ENCODE assay signal across 18 cellular contexts in genomic region chr13:74444161-74444571, GRCh38.
DNase-seq lines count a peak whose midpoint lies in the region; ATAC-seq and TF ChIP-seq lines count a peak whose summit lies in the region.
"Had no signal": no experiment of that assay in that cellular context is flagged by ENCODE, and none has a peak within 500 bp of the region (broad histone marks: within the 10 kb centered on the region; RNA-seq: fewer than 3 reads in every experiment).

No MANE protein-coding gene starts in this region.

- H3K4me1 ChIP-seq in HEK293 (ENCODE audit: control insufficient read depth, insufficient read depth, low read length): no peaks in the 10 kb centered on the region
- peaks cover 12% of the 10 kb centered on the region for H3K4me1 ChIP-seq in rectal smooth muscle tissue (ENCODE audit: control insufficient read depth, insufficient read depth, low read length)
- H3K4me1 ChIP-seq in Peyer's patch: no peaks in the 10 kb centered on the region
- no peaks in the 10 kb centered on the region for H3K4me1 ChIP-seq in left lung
- H3K4me1 ChIP-seq: spleen had no signal

- TF ChIP-seq CTCF in HEK293 (tag by site-specific recombination; IDR thresholded peaks at IDR 0.05) (no peak), choroid plexus epithelial cell (conservative IDR thresholded peaks at IDR 0.05; ENCODE audit: low read depth, low read length) (no peak), Peyer's patch (IDR thresholded peaks at IDR 0.05) (no peak), left lung (IDR thresholded peaks at IDR 0.05) (no peak)

- CTCF ChIA-PET in HEK293 (lab: Yijun Ruan, JAX): interaction anchor here (0.7 kb wide), 2 partner anchors 22 to 32 kb away, joined by 3 to 4 read pairs; no protein-coding TSS in a partner anchor

- H3K4me3 ChIP-seq in HEK293 (ENCODE audit: low read depth, low read length) (peak overlapping the region; percentile 7; the same call in 1 of the 2 replicates), choroid plexus epithelial cell (ENCODE audit: low read depth, low read length) (no peak overlapping the region), rectal smooth muscle tissue (ENCODE audit: low read length) (no peak overlapping the region), Peyer's patch (no peak overlapping the region), left lung (no peak overlapping the region)
- H3K4me3 ChIP-seq: K562, spleen had no signal

- H3K9me3 ChIP-seq in HEK293 (ENCODE audit: control insufficient read depth, insufficient read depth, low read depth, low read length) (no peaks in the 10 kb centered on the region), Peyer's patch (no peaks in the 10 kb centered on the region), left lung (peaks cover 0 to 19% of the 10 kb centered on the region in 2 donors)
- H3K9me3 ChIP-seq: BE2C had no signal

- H3K36me3 ChIP-seq in HEK293 (ENCODE audit: control insufficient read depth in 2 of 2, insufficient read depth in 1 of 2, low read length in 2 of 2): no peaks in the 10 kb centered on the region
- H3K36me3 ChIP-seq in rectal smooth muscle tissue (ENCODE audit: control insufficient read depth, insufficient read depth, low read length): no peaks in the 10 kb centered on the region
- no peaks in the 10 kb centered on the region for H3K36me3 ChIP-seq in Peyer's patch
- H3K36me3 ChIP-seq in left lung: no peaks in the 10 kb centered on the region
- H3K36me3 ChIP-seq: BE2C, spleen had no signal

- no peak for ATAC-seq in left lung
- ATAC-seq: K562, T-helper 17 cell had no signal

- intact Hi-C loops in left lung (cut with DNase I): no loop called here

- no peak for TF ChIP-seq POLR2A in Peyer's patch (IDR thresholded peaks at IDR 0.05)

- no peak overlapping the region for H3K9ac ChIP-seq in rectal smooth muscle tissue (ENCODE audit: low read length)

- no peak overlapping the region for H3K27ac ChIP-seq in HEK293 (ENCODE audit: extremely low read depth, low read depth, low read length)
- H3K27ac ChIP-seq in rectal smooth muscle tissue (ENCODE audit: low read depth, low read length): peak overlapping the region; percentile 6
- no peak overlapping the region for H3K27ac ChIP-seq in Peyer's patch
- H3K27ac ChIP-seq in left lung: no peak overlapping the region
- H3K27ac ChIP-seq: spleen had no signal

- no peaks in the 10 kb centered on the region for H3K27me3 ChIP-seq in rectal smooth muscle tissue (ENCODE audit: control insufficient read depth, insufficient read depth, low read length)
- H3K27me3 ChIP-seq in Peyer's patch: no peaks in the 10 kb centered on the region
- H3K27me3 ChIP-seq in left lung: no peaks in the 10 kb centered on the region
- H3K27me3 ChIP-seq: BE2C, spleen had no signal

- POLR2A ChIA-PET in HEK293 (lab: Yijun Ruan, JAX): interaction anchor here (0.8 kb wide), 1 partner anchor 309 kb away, joined by 4 read pairs; no protein-coding TSS in a partner anchor

- DNase-seq in RPMI7951 (ENCODE audit: low read depth) (peak; percentile 36), choroid plexus epithelial cell (ENCODE audit: low read depth) (peak; percentile 0), Peyer's patch (no peak), globus pallidus (ENCODE audit: low spot score) (no peak), left lung (no peak)
- DNase-seq: activated CD4-positive, CD25-positive, alpha-beta regulatory T cell; BE2C; Calu3; cerebellar nuclear complex; GF-D8; NCI-H1092 treated with DMSO at 0.1 percent for 48 hours; NCI-H2171 treated with DMSO at 0.1 percent for 48 hours; SHP77 treated with DMSO at 0.1 percent for 48 hours; spleen; T-helper 17 cell had no signal

TF ChIP-seq in HEK293, 187 proteins besides CTCF, POLR2A, EP300 and RAD21:
- TF ChIP-seq ZNF776 (tag by site-specific recombination; IDR thresholded peaks at IDR 0.05; ENCODE audit: borderline replicate concordance): no peak
- TF ChIP-seq ZNF394 (tag by site-specific recombination; IDR thresholded peaks at IDR 0.05; ENCODE audit: borderline replicate concordance): no peak
- TF ChIP-seq ZNF223 (tag by site-specific recombination; IDR thresholded peaks at IDR 0.05): no peak

Comparison
In these comparisons a context has a peak if more than half of its experiments do, and no peak if none do; other contexts are left out.
1. DNase-seq: peak in RPMI7951 (single experiment) and choroid plexus epithelial cell (single experiment); none in Peyer's patch (0 of 3), globus pallidus (single experiment) and left lung (0 of 2).